Comparison of ENCODE assay signal across 8 cellular contexts in the genomic region with DNA sequence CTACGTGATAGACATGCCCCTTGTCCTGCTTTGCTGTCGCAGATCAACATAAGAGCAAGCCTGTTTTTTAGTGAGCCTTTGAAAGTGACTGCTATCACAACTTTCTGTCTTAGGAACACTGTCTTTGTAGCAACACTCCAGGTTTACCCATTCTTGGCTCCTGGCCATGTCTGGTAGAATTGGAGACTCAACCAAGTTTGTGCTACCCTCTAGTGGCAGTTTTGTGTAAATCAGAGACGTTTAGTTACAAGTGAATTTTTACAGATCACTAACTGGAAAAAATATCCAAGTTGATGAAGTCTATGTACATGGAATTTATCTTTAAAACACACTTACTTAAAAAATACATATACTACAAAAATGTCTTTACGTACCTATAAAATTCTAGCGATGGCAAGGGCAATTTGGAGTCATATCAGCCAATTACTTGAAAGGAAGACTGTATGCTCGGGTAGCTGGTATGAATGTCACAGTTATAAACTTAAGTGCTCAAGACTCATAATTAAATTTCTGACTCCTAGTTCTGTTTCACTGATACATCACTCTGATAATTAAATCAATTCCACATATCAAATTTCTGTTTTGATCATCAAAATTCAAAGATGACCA.
DNase-seq lines count a peak whose midpoint lies in the region; ATAC-seq and TF ChIP-seq lines count a peak whose summit lies in the region.

No MANE protein-coding gene starts in this region.

- DNase-seq in CMK (ENCODE audit: low read depth): peak; percentile 56
- peak; percentile 66 for DNase-seq in NCI-H2171 (lab: John Stamatoyannopoulos, UW)
- peak; percentile 22 for DNase-seq in UCSD-AML1 (lab: John Stamatoyannopoulos, UW; ENCODE audit: unreplicated experiment)
- peak; percentile 53 for DNase-seq in endothelial cell (ENCODE audit: low spot score)
- DNase-seq in midbrain (lab: John Stamatoyannopoulos, UW): peak; percentile 85
- DNase-seq in upper lobe of right lung: no peak

- intact Hi-C loops in upper lobe of right lung (cut with DNase I): no loop called here

- H3K9me3 ChIP-seq in upper lobe of right lung: no peaks in the 10 kb centered on the region

- no peaks in the 10 kb centered on the region for H3K27me3 ChIP-seq in upper lobe of right lung

- no peaks in the 10 kb centered on the region for H3K9me3 Mint-ChIP-seq in endothelial cell (ENCODE audit: unreplicated experiment)

- H3K27ac Mint-ChIP-seq in endothelial cell (ENCODE audit: unreplicated experiment): no peak overlapping the region

- H3K27ac ChIP-seq in upper lobe of right lung: no peak overlapping the region

- ATAC-seq in GM18909 (IDR thresholded peaks at IDR 0.05; ENCODE audit: poor library complexity, unreplicated experiment) (peak; percentile 90), HG03139 (IDR thresholded peaks at IDR 0.05; ENCODE audit: unreplicated experiment) (peak; percentile 73), upper lobe of right lung (peak; percentile 93)

- no peak overlapping the region for H3K4me3 Mint-ChIP-seq in endothelial cell (ENCODE audit: unreplicated experiment)

- H3K4me3 ChIP-seq in upper lobe of right lung: no peak overlapping the region

- H3K36me3 Mint-ChIP-seq in endothelial cell (ENCODE audit: low read depth, unreplicated experiment): no peaks in the 10 kb centered on the region

- H3K4me1 Mint-ChIP-seq in endothelial cell (ENCODE audit: unreplicated experiment): peaks cover 3% of the 10 kb centered on the region

- no peaks in the 10 kb centered on the region for H3K4me1 ChIP-seq in upper lobe of right lung

- no peaks in the 10 kb centered on the region for H3K27me3 Mint-ChIP-seq in endothelial cell (ENCODE audit: unreplicated experiment)

- H3K36me3 ChIP-seq in upper lobe of right lung: no peaks in the 10 kb centered on the region

- TF ChIP-seq CTCF in endothelial cell (IDR thresholded peaks at IDR 0.05; ENCODE audit: unreplicated experiment): peak; percentile 78
- TF ChIP-seq CTCF in upper lobe of right lung (IDR thresholded peaks at IDR 0.05): peak; percentile 72
